In the genomic region with DNA sequence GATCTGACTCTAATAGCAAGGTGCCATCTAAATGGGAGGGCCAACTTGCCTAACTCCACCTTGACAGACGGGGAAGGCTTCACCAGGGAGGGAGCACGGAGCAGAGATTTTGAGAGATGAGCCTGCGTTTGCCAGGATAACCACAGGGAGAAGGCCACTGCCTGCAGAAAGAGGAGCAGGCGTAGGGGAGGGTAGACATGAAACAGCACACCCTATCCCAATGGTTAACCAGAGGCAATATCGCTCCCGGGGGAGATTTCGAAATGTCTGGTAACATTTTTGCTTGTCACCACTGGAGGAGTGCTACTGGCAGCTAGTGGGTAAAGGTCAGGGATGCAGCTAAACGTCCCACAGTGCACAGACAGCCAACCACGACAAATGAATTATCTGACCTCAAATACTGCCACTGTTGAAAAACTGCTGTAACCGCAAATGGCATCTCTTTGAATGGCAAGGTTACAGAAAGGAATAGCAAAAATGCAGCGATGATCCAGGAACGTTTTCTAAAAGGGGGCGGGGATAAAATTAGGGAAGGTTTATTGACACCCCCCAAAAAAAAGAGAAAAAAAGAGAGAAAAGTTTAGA, we compare ENCODE assay signal across 8 cellular contexts.
DNase-seq lines count a peak whose midpoint lies in the region; ATAC-seq, FAIRE-seq and TF ChIP-seq lines count a peak whose summit lies in the region.

No MANE protein-coding gene starts in this region.

- FAIRE-seq in K562 (lab: Jason Lieb, UNC), result no peak

- TF ChIP-seq EP300 in K562 (IDR thresholded peaks at IDR 0.05; ENCODE audit: low read length) (no peak), upper lobe of left lung (IDR thresholded peaks at IDR 0.05) (no peak)

- CTCF ChIA-PET in OCI-LY7 (lab: Charles Lee; ENCODE audit: unreplicated experiment), result interaction anchor here (2.2 kb wide), 1 partner anchor 214 kb away, joined by 7 read pairs; no protein-coding TSS in a partner anchor
- CTCF ChIA-PET in K562 (lab: Yijun Ruan, JAX; ENCODE audit: low intra/inter-chr PET ratio), result interaction anchor here (0.6 to 2.5 kb wide), 2 partner anchors 214 to 756 kb away, joined by 4 to 15 read pairs; no protein-coding TSS in a partner anchor

- H3K4me2 ChIP-seq in OCI-LY7 (ENCODE audit: low read length) (peak overlapping the region; percentile 83), K562 (ENCODE audit: insufficient read depth, low read length) (no peak overlapping the region)

- H3K27ac ChIP-seq in OCI-LY7 (ENCODE audit: low read depth, low read length, poor library complexity, severe bottlenecking), result peak overlapping the region; percentile 94
- no peak overlapping the region for H3K27ac ChIP-seq in K562 (ENCODE audit: extremely low read depth, low read depth, low read length)
- peak overlapping the region; percentile 25 to 58 (median 32) for H3K27ac ChIP-seq in right lobe of liver
- H3K27ac ChIP-seq in upper lobe of left lung, result peak overlapping the region in 2 of 4 donors; percentile 58 to 61

- H2AFZ ChIP-seq in OCI-LY7 (ENCODE audit: low read length) (peak overlapping the region; percentile 94), K562 (ENCODE audit: low read depth, low read length) (0 out of 2 replicates have a peak overlapping the region, but pooled peaks have one; percentile 40)

- TF ChIP-seq CTCF in OCI-LY7 (conservative IDR thresholded peaks at IDR 0.05; ENCODE audit: low read length), result peak; percentile 60
- no peak for TF ChIP-seq CTCF in K562 (IDR thresholded peaks at IDR 0.05 in 2 of 3, conservative IDR thresholded peaks at IDR 0.05 in 1 of 3; ENCODE audit: insufficient read depth in 2 of 3, low read depth in 1 of 3, low read length in 3 of 3)
- peak; percentile 18 to 42 (median 33) for TF ChIP-seq CTCF in right lobe of liver (IDR thresholded peaks at IDR 0.05)
- TF ChIP-seq CTCF in upper lobe of left lung (IDR thresholded peaks at IDR 0.05), result peak in 3 of 6 experiments; percentile 16 to 22 (median 17)

- H3K9me3 ChIP-seq in OCI-LY7 (ENCODE audit: low read length), result peaks cover 19% of the 10 kb centered on the region
- H3K9me3 ChIP-seq in K562 (replicated peaks; ENCODE audit: control insufficient read depth, insufficient read depth, low read depth, low read length), result peaks cover 2% of the 10 kb centered on the region; the same call in 1 of the 2 replicates
- no peaks in the 10 kb centered on the region for H3K9me3 ChIP-seq in right lobe of liver
- peaks cover 5 to 24% (median 11%) of the 10 kb centered on the region in 4 donors for H3K9me3 ChIP-seq in upper lobe of left lung

- POLR2A ChIA-PET in OCI-LY7 (lab: Charles Lee), result interaction anchor here (0.8 to 1.7 kb wide), 6 partner anchors 12 to 380 kb away, joined by 3 to 7 read pairs (median 3); no protein-coding TSS in a partner anchor
- POLR2A ChIA-PET in K562 (lab: Yijun Ruan, JAX), result interaction anchor here (1.3 kb wide), 1 partner anchor 126 kb away, joined by 3 read pairs; a partner anchor contains a TSS

- no peaks in the 10 kb centered on the region for H3K9me1 ChIP-seq in K562 (ENCODE audit: control insufficient read depth, insufficient read depth, low read length)

- TF ChIP-seq POLR2A in K562 (conservative IDR thresholded peaks at IDR 0.05) (no peak), right lobe of liver (IDR thresholded peaks at IDR 0.05) (peak; percentile 27), upper lobe of left lung (IDR thresholded peaks at IDR 0.05) (no peak)

- H3K4me3 ChIP-seq in OCI-LY7 (ENCODE audit: low read depth, low read length, poor library complexity, severe bottlenecking) (peak overlapping the region; percentile 57), K562 (no peak overlapping the region), right lobe of liver (peak overlapping the region in 1 of 3 donors; percentile 24), upper lobe of left lung (peak overlapping the region in 3 of 4 donors; percentile 10 to 26 (median 14))

- H3K79me2 ChIP-seq in OCI-LY7 (ENCODE audit: insufficient read depth, low read depth, low read length) (no peaks in the 10 kb centered on the region), K562 (ENCODE audit: control insufficient read depth, insufficient read depth, low read length) (no peaks in the 10 kb centered on the region)

- H4K20me1 ChIP-seq in OCI-LY7 (ENCODE audit: insufficient read depth, low read length) (no peaks in the 10 kb centered on the region), K562 (replicated peaks; ENCODE audit: control insufficient read depth, insufficient read depth, low read length) (no peaks in the 10 kb centered on the region)

- peak; percentile 68 for ATAC-seq in GM18858 (IDR thresholded peaks at IDR 0.05; ENCODE audit: unreplicated experiment)
- peak; percentile 72 for ATAC-seq in HG03060 (IDR thresholded peaks at IDR 0.05; ENCODE audit: low read depth, unreplicated experiment)
- ATAC-seq in K562, result peak; percentile 42
- ATAC-seq in right lobe of liver, result peak; percentile 97 to 99 (median 98)
- ATAC-seq in upper lobe of left lung (ENCODE audit: low FRiP score in 2 of 2), result peak; percentile 46 to 86

- H3K36me3 ChIP-seq in OCI-LY7 (ENCODE audit: insufficient read depth, low read length), result peaks cover 5% of the 10 kb centered on the region; the same call in 1 of the 2 replicates
- H3K36me3 ChIP-seq in K562 (ENCODE audit: control insufficient read depth, insufficient read depth, low read length), result no peaks in the 10 kb centered on the region
- no peaks in the 10 kb centered on the region for H3K36me3 ChIP-seq in right lobe of liver
- no peaks in the 10 kb centered on the region for H3K36me3 ChIP-seq in upper lobe of left lung

- H3K4me1 ChIP-seq in OCI-LY7 (ENCODE audit: insufficient read depth, low read length, poor library complexity, severe bottlenecking), result peaks cover 32% of the 10 kb centered on the region
- no peaks in the 10 kb centered on the region; a peak in 2 of 5 replicates for H3K4me1 ChIP-seq in K562 (replicated peaks in 1 of 2; ENCODE audit: control insufficient read depth in 2 of 2, insufficient read depth in 2 of 2, low read length in 2 of 2)
- peaks cover 0 to 13% (median 5%) of the 10 kb centered on the region in 4 donors for H3K4me1 ChIP-seq in right lobe of liver
- H3K4me1 ChIP-seq in upper lobe of left lung, result peaks cover 0 to 13% (median 9%) of the 10 kb centered on the region in 4 donors

- H3K9me2 ChIP-seq in OCI-LY7 (ENCODE audit: insufficient read depth, low read length), result no peaks in the 10 kb centered on the region

- DNase-seq in Ammon's horn (ENCODE audit: low spot score) (peak; percentile 26), OCI-LY7 (ENCODE audit: low spot score) (peak; percentile 75), K562 (ENCODE audit: extremely low read depth in 1 of 4, low spot score in 3 of 4) (no peak), right lobe of liver (peak; percentile 47 to 89 (median 67)), upper lobe of left lung (peak in 1 of 2 donors; percentile 59), OCI-M2 (lab: John Stamatoyannopoulos, UW; ENCODE audit: unreplicated experiment) (no peak)

- intact Hi-C loops in OCI-LY7 (cut with micrococcal nuclease; ENCODE audit: unreplicated experiment) (loop anchor here (2.0 to 5.0 kb wide), 4 partner anchors 52 to 393 kb away; no protein-coding TSS in a partner anchor), K562 (cut with micrococcal nuclease) (loop anchor here (5.0 to 10.0 kb wide), 4 partner anchors 52 to 478 kb away; a partner anchor contains a TSS), right lobe of liver (cut with DNase I) (no loop called here)

- TF ChIP-seq RAD21 in K562 (CRISPR knock-in tag; conservative IDR thresholded peaks at IDR 0.05 in 1 of 2, IDR thresholded peaks at IDR 0.05 in 1 of 2), result no peak

- no peak overlapping the region for H3K9ac ChIP-seq in K562 (ENCODE audit: insufficient read depth in 1 of 2, low read depth in 2 of 2, low read length in 2 of 2)

- no peaks in the 10 kb centered on the region for H3K27me3 ChIP-seq in K562 (ENCODE audit: control insufficient read depth in 2 of 2, insufficient read depth in 2 of 2, low read length in 2 of 2)
- H3K27me3 ChIP-seq in right lobe of liver, result no peaks in the 10 kb centered on the region
- H3K27me3 ChIP-seq in upper lobe of left lung, result no peaks in the 10 kb centered on the region

- BruUV-seq in OCI-LY7 (replicated peaks; lab: Mats Ljungman, UMichigan) (no TSS peak), K562 (replicated peaks; lab: Mats Ljungman, UMichigan) (no TSS peak)

- WGBS in K562 (ENCODE audit: insufficient coverage, low coverage, missing lambda C conversion rate), result 51% methylated on average over 8 of the region's 13 CpGs
- 3% methylated on average over 11 of the region's 13 CpGs for WGBS in right lobe of liver (ENCODE audit: insufficient coverage, low coverage, low lambda C conversion rate, missing lambda C conversion rate)
- 32 to 42% methylated on average over 13 of the region's 13 CpGs for WGBS in upper lobe of left lung, 2 donors

- in situ Hi-C loops in K562 (cut with MboI), result no loop called here

TF ChIP-seq in K562, 482 proteins besides CTCF, POLR2A, EP300 and RAD21:
- TF ChIP-seq, protein P1, sequence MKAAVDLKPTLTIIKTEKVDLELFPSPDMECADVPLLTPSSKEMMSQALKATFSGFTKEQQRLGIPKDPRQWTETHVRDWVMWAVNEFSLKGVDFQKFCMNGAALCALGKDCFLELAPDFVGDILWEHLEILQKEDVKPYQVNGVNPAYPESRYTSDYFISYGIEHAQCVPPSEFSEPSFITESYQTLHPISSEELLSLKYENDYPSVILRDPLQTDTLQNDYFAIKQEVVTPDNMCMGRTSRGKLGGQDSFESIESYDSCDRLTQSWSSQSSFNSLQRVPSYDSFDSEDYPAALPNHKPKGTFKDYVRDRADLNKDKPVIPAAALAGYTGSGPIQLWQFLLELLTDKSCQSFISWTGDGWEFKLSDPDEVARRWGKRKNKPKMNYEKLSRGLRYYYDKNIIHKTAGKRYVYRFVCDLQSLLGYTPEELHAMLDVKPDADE (conservative IDR thresholded peaks at IDR 0.05; ENCODE audit: control insufficient read depth, low read depth, low read length), result no peak
- peak; percentile 58 for TF ChIP-seq CEBPB (tag; IDR thresholded peaks at IDR 0.05)

Comparison
In these comparisons a context has a peak if more than half of its experiments do, and no peak if none do; other contexts are left out.
1. DNase-seq: peak in Ammon's horn (single experiment), OCI-LY7 (single experiment) and right lobe of liver (3 of 3); none in K562 (0 of 4) and OCI-M2 (single experiment).
2. ATAC-seq: peak in every context shown above with its lines; median percentile 98 in right lobe of liver; 72 in HG03060; 68 in GM18858; 66 in upper lobe of left lung; 42 in K562.
3. CTCF ChIP-seq: peak in OCI-LY7 (single experiment) and right lobe of liver (4 of 4); none in K562 (0 of 3).
4. intact Hi-C loops: an anchor here in OCI-LY7 (2.0 to 5.0 kb wide) and K562 (5.0 to 10.0 kb wide); none called in right lobe of liver.